ENCODE assay signal across 8 cellular contexts in genomic region chr7:142391191-142391992, GRCh38.
DNase-seq lines count a peak whose midpoint lies in the region; ATAC-seq, FAIRE-seq and TF ChIP-seq lines count a peak whose summit lies in the region.
"Had no signal": no experiment of that assay in that cellular context is flagged by ENCODE, and none has a peak within 500 bp of the region (broad histone marks: within the 10 kb centered on the region; RNA-seq: fewer than 3 reads in every experiment).

No MANE protein-coding gene starts in this region.

- H3K4ac ChIP-seq in trophoblast cell (ENCODE audit: low read depth, low read length): no peak overlapping the region

- H3K9ac ChIP-seq in K562 (ENCODE audit: insufficient read depth in 1 of 2, low read depth in 2 of 2, low read length in 2 of 2) (no peak overlapping the region), trophoblast cell (ENCODE audit: low read length) (no peak overlapping the region)

- H3F3A ChIP-seq in GM23338 (replicated peaks; ENCODE audit: low read depth): no peaks in the 10 kb centered on the region

- no peak overlapping the region for H2BK120ac ChIP-seq in trophoblast cell (ENCODE audit: insufficient read depth, low read length, poor library complexity)

- H3K4me2 ChIP-seq in GM23338 (no peak overlapping the region), K562 (ENCODE audit: insufficient read depth, low read length) (no peak overlapping the region), trophoblast cell (ENCODE audit: low read length) (no peak overlapping the region)

- no peaks in the 10 kb centered on the region for H3K9me3 Mint-ChIP-seq in GM23338

- H4K20me1 ChIP-seq in GM23338 (replicated peaks; ENCODE audit: insufficient read depth) (no peaks in the 10 kb centered on the region), K562 (replicated peaks; ENCODE audit: control insufficient read depth, insufficient read depth, low read length) (no peaks in the 10 kb centered on the region; the same call in 1 of the 2 replicates)

- DNase-seq in GM23338 (ENCODE audit: low spot score) (peak; percentile 84), RPMI7951 (ENCODE audit: low read depth) (peak; percentile 51), K562 (ENCODE audit: extremely low read depth in 1 of 4, low spot score in 3 of 4) (peak; percentile 49 to 53 (median 50)), trophoblast cell (peak; percentile 40 to 67), kidney tubule cell (ENCODE audit: low spot score) (no peak), NCI-H187 treated with DMSO at 0.1 percent for 48 hours (lab: John Stamatoyannopoulos, UW) (no peak)

- H2AK5ac ChIP-seq in trophoblast cell (ENCODE audit: low read length): no peak overlapping the region

- TF ChIP-seq RAD21 in K562 (CRISPR knock-in tag; conservative IDR thresholded peaks at IDR 0.05 in 1 of 2, IDR thresholded peaks at IDR 0.05 in 1 of 2): peak in 1 of 2 experiments; percentile 25; a peak in 1 of 4 replicates

- in situ Hi-C loops in K562 (cut with MboI): no loop called here

- ATAC-seq in GM23338: peak; percentile 99
- ATAC-seq in K562: peak; percentile 95
- no peak for ATAC-seq in HG03439 (IDR thresholded peaks at IDR 0.05; ENCODE audit: unreplicated experiment)

- no peak overlapping the region for H2BK5ac ChIP-seq in trophoblast cell (ENCODE audit: low read depth, low read length, poor library complexity)

- H3K79me2 ChIP-seq in GM23338 (replicated peaks; ENCODE audit: insufficient read depth) (no peaks in the 10 kb centered on the region), K562 (ENCODE audit: control insufficient read depth, insufficient read depth, low read length) (no peaks in the 10 kb centered on the region), trophoblast cell (ENCODE audit: control insufficient read depth, insufficient read depth, low read length, poor library complexity) (no peaks in the 10 kb centered on the region)

- no peak overlapping the region for H3K27ac ChIP-seq in GM23338 (ENCODE audit: low read depth)
- H3K27ac ChIP-seq in K562 (ENCODE audit: extremely low read depth, low read depth, low read length): no peak overlapping the region
- H3K27ac ChIP-seq in trophoblast cell (ENCODE audit: low read depth, low read length): no peak overlapping the region

- H2AFZ ChIP-seq in GM23338: peak overlapping the region; percentile 90
- H2AFZ ChIP-seq in K562 (ENCODE audit: low read depth, low read length): no peak overlapping the region
- no peak overlapping the region for H2AFZ ChIP-seq in trophoblast cell (ENCODE audit: insufficient read depth, low read length, poor library complexity)

- peaks cover 5% of the 10 kb centered on the region; the same call in 2 of the 3 replicates for H3K4me1 Mint-ChIP-seq in GM23338

- WGBS in K562 (ENCODE audit: insufficient coverage, low coverage, missing lambda C conversion rate): 2% methylated on average over 6 of the region's 6 CpGs
- WGBS in trophoblast cell (ENCODE audit: extremely low coverage, insufficient coverage, insufficient read length): no CpG with 5 or more reads among the region's 6 CpGs

- no peaks in the 10 kb centered on the region for H3K9me2 ChIP-seq in GM23338 (ENCODE audit: insufficient read depth)

- no peak overlapping the region for H3K14ac ChIP-seq in trophoblast cell (ENCODE audit: low read length)

- H3K9me3 ChIP-seq in K562 (replicated peaks; ENCODE audit: control insufficient read depth, insufficient read depth, low read depth, low read length): no peaks in the 10 kb centered on the region
- H3K9me3 ChIP-seq in trophoblast cell (ENCODE audit: insufficient read depth, low read depth, low read length): no peaks in the 10 kb centered on the region

- H3K36me3 Mint-ChIP-seq in GM23338 (ENCODE audit: low read depth): no peaks in the 10 kb centered on the region

- BruUV-seq in K562 (replicated peaks; lab: Mats Ljungman, UMichigan): no TSS peak

- H3K4me3 ChIP-seq in GM23338 (no peak overlapping the region), K562 (no peak overlapping the region), trophoblast cell (ENCODE audit: low read depth, low read length) (no peak overlapping the region)

- H3K4me1 ChIP-seq in GM23338 (ENCODE audit: insufficient read depth) (no peaks in the 10 kb centered on the region), K562 (replicated peaks in 1 of 2; ENCODE audit: control insufficient read depth in 2 of 2, insufficient read depth in 2 of 2, low read length in 2 of 2) (no peaks in the 10 kb centered on the region), trophoblast cell (ENCODE audit: control insufficient read depth in 1 of 2, insufficient read depth in 2 of 2, low read length in 2 of 2) (no peaks in the 10 kb centered on the region)

- FAIRE-seq in K562 (lab: Jason Lieb, UNC): peak; percentile 26
- FAIRE-seq: TTC549 had no signal

- H3K4me3 Mint-ChIP-seq in GM23338: no peak overlapping the region

- CTCF ChIA-PET in K562 (lab: Yijun Ruan, JAX; ENCODE audit: low intra/inter-chr PET ratio): interaction anchor here (0.6 kb wide), 1 partner anchor 44 kb away, joined by 3 read pairs; no protein-coding TSS in a partner anchor

- H3K18ac ChIP-seq in trophoblast cell (ENCODE audit: low read length): no peak overlapping the region

- H4K91ac ChIP-seq in trophoblast cell (ENCODE audit: low read depth, low read length): no peak overlapping the region

- no peak overlapping the region for H3K27ac Mint-ChIP-seq in GM23338

- no peak overlapping the region for H4K12ac ChIP-seq in trophoblast cell (ENCODE audit: low read depth, low read length)

- H3K23ac ChIP-seq in trophoblast cell (ENCODE audit: low read length): no peak overlapping the region

- no peaks in the 10 kb centered on the region for H3K79me1 ChIP-seq in trophoblast cell (ENCODE audit: low read length)

- H2BK12ac ChIP-seq in trophoblast cell (ENCODE audit: low read length): no peak overlapping the region

- H3K36me3 ChIP-seq in GM23338 (ENCODE audit: insufficient read depth) (no peaks in the 10 kb centered on the region), K562 (ENCODE audit: control insufficient read depth, insufficient read depth, low read length) (no peaks in the 10 kb centered on the region), trophoblast cell (ENCODE audit: control insufficient read depth in 1 of 2, insufficient read depth in 2 of 2, low read length in 2 of 2) (no peaks in the 10 kb centered on the region)

- H4K8ac ChIP-seq in trophoblast cell (ENCODE audit: low read depth, low read length): no peak overlapping the region

- H3K27me3 Mint-ChIP-seq in GM23338 (ENCODE audit: insufficient read depth, low read depth, poor library complexity): no peaks in the 10 kb centered on the region

- intact Hi-C loops in K562 (cut with micrococcal nuclease): loop anchor here (5.0 kb wide), 1 partner anchor 91 kb away; no protein-coding TSS in a partner anchor

- no peak for TF ChIP-seq POLR2A in K562 (conservative IDR thresholded peaks at IDR 0.05)

- peak; percentile 86 to 98 for TF ChIP-seq CTCF in GM23338 (conservative IDR thresholded peaks at IDR 0.05; ENCODE audit: low read depth in 2 of 2)
- peak; percentile 67 to 82 (median 67) for TF ChIP-seq CTCF in K562 (IDR thresholded peaks at IDR 0.05 in 2 of 3, conservative IDR thresholded peaks at IDR 0.05 in 1 of 3; ENCODE audit: insufficient read depth in 2 of 3, low read depth in 1 of 3, low read length in 3 of 3)

- POLR2A ChIA-PET in K562 (lab: Yijun Ruan, JAX): interaction anchor here (0.7 kb wide), 1 partner anchor 10 kb away, joined by 3 read pairs; no protein-coding TSS in a partner anchor

- TF ChIP-seq EP300 in K562 (IDR thresholded peaks at IDR 0.05; ENCODE audit: low read length): no peak

- no peaks in the 10 kb centered on the region for H3K27me3 ChIP-seq in GM23338 (ENCODE audit: insufficient read depth)
- H3K27me3 ChIP-seq in K562 (ENCODE audit: control insufficient read depth in 2 of 2, insufficient read depth in 2 of 2, low read length in 2 of 2): no peaks in the 10 kb centered on the region
- H3K27me3 ChIP-seq in trophoblast cell (ENCODE audit: insufficient read depth, low read length): no peaks in the 10 kb centered on the region

- H3K9me1 ChIP-seq in K562 (ENCODE audit: control insufficient read depth, insufficient read depth, low read length): no peaks in the 10 kb centered on the region

TF ChIP-seq in GM23338, 12 proteins besides CTCF, POLR2A, EP300 and RAD21 (continues in another document):
- no peak for TF ChIP-seq NANOG (IDR thresholded peaks at IDR 0.05; ENCODE audit: borderline replicate concordance)

TF ChIP-seq in K562, 482 proteins besides CTCF, POLR2A, EP300 and RAD21:
- no peak for TF ChIP-seq SP1 (CRISPR knock-in tag; IDR thresholded peaks at IDR 0.05)
- TF ChIP-seq SREBF1 (IDR thresholded peaks at IDR 0.05; ENCODE audit: borderline replicate concordance, low read depth, low read length): no peak
- 0 out of 2 replicates have a peak, but pooled peaks have one; percentile 19 for TF ChIP-seq PHF8 (IDR thresholded peaks at IDR 0.05; ENCODE audit: borderline replicate concordance, low read length)
- TF ChIP-seq NFIX (CRISPR knock-in tag; IDR thresholded peaks at IDR 0.05; ENCODE audit: low read depth): no peak
- no peak for TF ChIP-seq MYBL2 (IDR thresholded peaks at IDR 0.05; ENCODE audit: low read depth)
- TF ChIP-seq MYBL2 (CRISPR knock-in tag; IDR thresholded peaks at IDR 0.05; ENCODE audit: borderline replicate concordance): no peak
- TF ChIP-seq RBM22 (IDR thresholded peaks at IDR 0.05; ENCODE audit: low read depth, low read length, poor library complexity, severe bottlenecking): no peak
- no peak for TF ChIP-seq ILF3 (IDR thresholded peaks at IDR 0.05; ENCODE audit: borderline replicate concordance)
- no peak for TF ChIP-seq CHD2 (IDR thresholded peaks at IDR 0.05; ENCODE audit: low read depth, low read length)
- no peak for TF ChIP-seq MBD2 (IDR thresholded peaks at IDR 0.05; ENCODE audit: borderline replicate concordance, low read depth)
- TF ChIP-seq CREM (IDR thresholded peaks at IDR 0.05; ENCODE audit: low read depth): peak; percentile 32; the same call in 1 of the 2 replicates

Comparison
In these comparisons a context has a peak if more than half of its experiments do, and no peak if none do; other contexts are left out.
1. DNase-seq: peak in GM23338 (single experiment), RPMI7951 (single experiment), K562 (4 of 4) and trophoblast cell (2 of 2); none in kidney tubule cell (single experiment) and NCI-H187 treated with DMSO at 0.1 percent for 48 hours (single experiment).